ENCODE assay signal across 1 cellular context in the genomic region with DNA sequence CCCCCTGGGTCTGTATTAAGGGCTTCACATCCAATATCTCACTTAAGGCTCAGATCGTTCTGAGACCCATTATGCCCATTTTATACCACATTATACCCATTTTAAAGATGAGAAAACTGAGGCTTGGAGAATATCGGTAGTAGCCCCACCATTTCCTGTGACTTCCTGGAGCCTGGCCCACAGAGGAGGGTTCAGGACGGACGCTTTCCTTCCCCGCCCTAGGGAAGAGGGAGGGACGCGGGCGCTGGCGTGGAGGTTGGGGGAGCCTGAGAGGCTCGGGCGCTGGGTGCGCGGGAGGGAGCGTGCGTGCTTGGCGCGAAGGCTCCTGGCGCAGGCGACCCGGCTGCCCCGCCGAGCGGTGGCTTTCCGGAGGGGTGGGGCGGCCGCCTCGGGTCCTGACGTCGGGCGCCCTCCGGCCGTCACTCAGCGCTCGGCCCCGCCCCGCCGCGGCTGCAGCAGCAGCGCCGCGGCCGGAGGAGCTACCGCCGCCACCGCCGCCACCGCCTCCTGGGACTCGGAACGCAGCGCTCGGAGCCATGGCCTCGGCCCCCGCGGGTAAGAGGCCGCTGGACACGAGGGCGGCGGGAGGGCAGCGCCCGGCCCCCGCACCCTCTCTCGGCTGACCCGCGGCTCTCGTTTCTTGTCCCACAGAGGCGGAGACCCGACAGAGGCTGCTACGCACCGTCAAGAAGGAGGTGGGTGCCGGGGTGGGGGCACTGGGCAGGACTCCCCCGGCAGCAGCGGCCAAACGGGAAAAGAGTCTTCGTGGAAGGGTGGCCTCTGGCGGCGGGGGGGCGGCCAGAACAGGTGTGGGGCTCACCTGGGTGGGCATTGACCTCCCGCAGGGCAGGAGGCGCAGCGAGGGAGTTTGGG.
TF ChIP-seq lines count a peak whose summit lies in the region.

A gene with protein sequence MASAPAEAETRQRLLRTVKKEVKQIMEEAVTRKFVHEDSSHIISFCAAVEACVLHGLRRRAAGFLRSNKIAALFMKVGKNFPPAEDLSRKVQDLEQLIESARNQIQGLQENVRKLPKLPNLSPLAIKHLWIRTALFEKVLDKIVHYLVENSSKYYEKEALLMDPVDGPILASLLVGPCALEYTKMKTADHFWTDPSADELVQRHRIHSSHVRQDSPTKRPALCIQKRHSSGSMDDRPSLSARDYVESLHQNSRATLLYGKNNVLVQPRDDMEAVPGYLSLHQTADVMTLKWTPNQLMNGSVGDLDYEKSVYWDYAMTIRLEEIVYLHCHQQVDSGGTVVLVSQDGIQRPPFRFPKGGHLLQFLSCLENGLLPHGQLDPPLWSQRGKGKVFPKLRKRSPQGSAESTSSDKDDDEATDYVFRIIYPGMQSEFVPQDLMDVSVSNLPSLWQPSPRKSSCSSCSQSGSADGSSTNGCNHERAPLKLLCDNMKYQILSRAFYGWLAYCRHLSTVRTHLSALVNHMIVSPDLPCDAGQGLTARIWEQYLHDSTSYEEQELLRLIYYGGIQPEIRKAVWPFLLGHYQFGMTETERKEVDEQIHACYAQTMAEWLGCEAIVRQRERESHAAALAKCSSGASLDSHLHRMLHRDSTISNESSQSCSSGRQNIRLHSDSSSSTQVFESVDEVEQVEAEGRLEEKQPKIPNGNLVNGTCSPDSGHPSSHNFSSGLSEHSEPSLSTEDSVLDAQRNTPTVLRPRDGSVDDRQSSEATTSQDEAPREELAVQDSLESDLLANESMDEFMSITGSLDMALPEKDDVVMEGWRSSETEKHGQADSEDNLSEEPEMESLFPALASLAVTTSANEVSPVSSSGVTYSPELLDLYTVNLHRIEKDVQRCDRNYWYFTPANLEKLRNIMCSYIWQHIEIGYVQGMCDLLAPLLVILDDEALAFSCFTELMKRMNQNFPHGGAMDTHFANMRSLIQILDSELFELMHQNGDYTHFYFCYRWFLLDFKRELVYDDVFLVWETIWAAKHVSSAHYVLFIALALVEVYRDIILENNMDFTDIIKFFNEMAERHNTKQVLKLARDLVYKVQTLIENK (plus strand): TSS at position 422 of the 873 bp plus-strand sequence. CDS start 115 bp downstream, at position 537.

TF ChIP-seq in K562, 482 proteins besides CTCF, POLR2A, EP300 and RAD21 (continued from another document and continues in another):
- TF ChIP-seq CHD7 (IDR thresholded peaks at IDR 0.05; ENCODE audit: low read depth, low read length) (no peak), LCOR (CRISPR knock-in tag; IDR thresholded peaks at IDR 0.05) (no peak), ZNF584 (CRISPR knock-in tag; IDR thresholded peaks at IDR 0.05; ENCODE audit: low read depth) (no peak), SRSF9 (IDR thresholded peaks at IDR 0.05; ENCODE audit: borderline replicate concordance, low read depth, low read length) (no peak), PTTG1 (tag; IDR thresholded peaks at IDR 0.05; ENCODE audit: low read depth) (no peak), ZNF780A (CRISPR knock-in tag; IDR thresholded peaks at IDR 0.05) (no peak), KLF10 (CRISPR knock-in tag; IDR thresholded peaks at IDR 0.05) (no peak), ZNF778 (CRISPR knock-in tag; IDR thresholded peaks at IDR 0.05) (no peak), SMARCA5 (IDR thresholded peaks at IDR 0.05) (peak; percentile 95), HLTF (IDR thresholded peaks at IDR 0.05) (no peak), ARNT (IDR thresholded peaks at IDR 0.05) (peak in 1 of 2 experiments; percentile 66; a peak in 1 of 4 replicates), COPS2 (conservative IDR thresholded peaks at IDR 0.05) (no peak), MGA (IDR thresholded peaks at IDR 0.05) (peak; percentile 67; the same call in 1 of the 2 replicates), SETDB1 (IDR thresholded peaks at IDR 0.05; ENCODE audit: low read length) (no peak), HNRNPH1 (optimal IDR thresholded peaks at IDR 0.05; ENCODE audit: low read depth, low read length) (no peak)
- TF ChIP-seq, protein P1, sequence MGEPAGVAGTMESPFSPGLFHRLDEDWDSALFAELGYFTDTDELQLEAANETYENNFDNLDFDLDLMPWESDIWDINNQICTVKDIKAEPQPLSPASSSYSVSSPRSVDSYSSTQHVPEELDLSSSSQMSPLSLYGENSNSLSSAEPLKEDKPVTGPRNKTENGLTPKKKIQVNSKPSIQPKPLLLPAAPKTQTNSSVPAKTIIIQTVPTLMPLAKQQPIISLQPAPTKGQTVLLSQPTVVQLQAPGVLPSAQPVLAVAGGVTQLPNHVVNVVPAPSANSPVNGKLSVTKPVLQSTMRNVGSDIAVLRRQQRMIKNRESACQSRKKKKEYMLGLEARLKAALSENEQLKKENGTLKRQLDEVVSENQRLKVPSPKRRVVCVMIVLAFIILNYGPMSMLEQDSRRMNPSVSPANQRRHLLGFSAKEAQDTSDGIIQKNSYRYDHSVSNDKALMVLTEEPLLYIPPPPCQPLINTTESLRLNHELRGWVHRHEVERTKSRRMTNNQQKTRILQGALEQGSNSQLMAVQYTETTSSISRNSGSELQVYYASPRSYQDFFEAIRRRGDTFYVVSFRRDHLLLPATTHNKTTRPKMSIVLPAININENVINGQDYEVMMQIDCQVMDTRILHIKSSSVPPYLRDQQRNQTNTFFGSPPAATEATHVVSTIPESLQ (CRISPR knock-in tag; IDR thresholded peaks at IDR 0.05), result no peak
